ENCODE assay signal across 8 cellular contexts in the genomic region with DNA sequence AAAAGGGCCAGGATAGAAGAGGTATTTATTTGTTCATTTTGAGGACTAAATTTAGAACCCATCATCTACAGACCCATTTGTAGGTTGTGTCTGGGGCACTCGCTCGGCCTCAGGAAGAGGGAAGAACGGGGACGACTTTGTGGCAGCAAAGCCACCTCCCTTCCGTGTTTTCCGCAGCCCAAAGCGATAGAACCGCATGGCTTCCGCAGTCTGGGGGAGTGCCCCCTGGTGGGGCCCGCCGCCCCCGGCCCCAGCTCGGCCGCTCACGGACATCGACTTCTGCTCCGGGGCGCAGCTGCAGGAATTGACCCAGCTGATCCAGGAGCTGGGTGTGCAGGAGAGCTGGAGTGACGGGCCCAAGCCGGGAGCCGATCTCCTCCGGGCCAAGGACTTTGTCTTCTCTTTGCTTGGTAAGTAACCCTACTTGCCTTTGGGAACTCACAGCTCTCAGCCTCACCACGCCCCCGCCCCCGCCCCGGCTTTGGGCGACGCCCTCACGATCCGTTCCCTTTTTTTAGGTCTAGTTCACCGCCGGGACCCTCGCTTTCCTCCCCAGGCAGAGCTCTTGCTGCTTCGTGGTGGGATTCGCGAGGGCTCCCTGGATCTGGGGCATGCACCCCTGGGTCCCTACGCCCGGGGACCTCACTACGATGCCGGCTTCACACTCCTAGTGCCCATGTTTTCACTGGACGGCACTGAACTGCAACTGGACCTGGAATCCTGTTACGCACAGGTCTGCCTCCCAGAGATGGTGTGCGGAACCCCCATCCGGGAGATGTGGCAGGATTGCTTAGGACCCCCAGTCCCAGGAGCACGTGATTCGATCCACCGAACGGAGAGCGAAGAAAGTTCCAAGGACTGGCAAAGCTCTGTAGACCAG. TPM values are rescaled to one million over a fixed set of nuclear protein-coding genes. Genes with fewer than 3 reads are reported as not detected.
DNase-seq lines count a peak whose midpoint lies in the region; ATAC-seq, FAIRE-seq and TF ChIP-seq lines count a peak whose summit lies in the region.

No MANE protein-coding gene starts in this region.

- no peaks in the 10 kb centered on the region for H3K9me3 Mint-ChIP-seq in T-cell

- H3K9me3 ChIP-seq in keratinocyte (ENCODE audit: control insufficient read depth, low read depth, low read length): no peaks in the 10 kb centered on the region

- peaks cover 41% of the 10 kb centered on the region for H3K4me1 ChIP-seq in keratinocyte (ENCODE audit: control insufficient read depth, extremely low read depth, insufficient read depth, low read length)

- H2AFZ ChIP-seq in keratinocyte (ENCODE audit: control insufficient read depth, low read length): peak overlapping the region; percentile 72

- H4K20me1 ChIP-seq in keratinocyte (ENCODE audit: control insufficient read depth, extremely low read depth, insufficient read depth, low read length): no peaks in the 10 kb centered on the region

- ATAC-seq in HG03460 (IDR thresholded peaks at IDR 0.05; ENCODE audit: unreplicated experiment): peak; percentile 31
- ATAC-seq in T-cell (replicated peaks in 1 of 4): peak; percentile 44 to 52 (median 48)

- peak overlapping the region; percentile 95 for H3K27ac ChIP-seq in keratinocyte (ENCODE audit: control insufficient read depth, insufficient read depth, low read length)

- POLR2A ChIA-PET in T-cell (lab: Charles Lee): interaction anchor here in 1 of 2 donors (0.6 to 2.9 kb wide), 7 partner anchors 8 to 251 kb away, joined by 3 to 21 read pairs (median 6); partner anchors contain the start of genes POLR2A, TMEM256 and TP53

- no peak for FAIRE-seq in keratinocyte (lab: Jason Lieb, UNC)

- H3K27ac Mint-ChIP-seq in T-cell: peak overlapping the region; percentile 95 to 96

- no peaks in the 10 kb centered on the region for H3K36me3 Mint-ChIP-seq in T-cell

- H3K9ac ChIP-seq in keratinocyte (ENCODE audit: control insufficient read depth, extremely low read depth, insufficient read depth, low read length): peak overlapping the region; percentile 81

- H3K27me3 Mint-ChIP-seq in T-cell: peaks cover 12 to 20% of the 10 kb centered on the region in 2 donors

- H3K4me1 Mint-ChIP-seq in T-cell: peaks cover 41 to 48% (median 44%) of the 10 kb centered on the region in 3 donors

- no peaks in the 10 kb centered on the region for H3K27me3 ChIP-seq in keratinocyte (ENCODE audit: control insufficient read depth, extremely low read depth, insufficient read depth, low read length)

- CTCF ChIA-PET in T-cell (lab: Charles Lee): interaction anchor here (0.5 to 2.9 kb wide), 29 partner anchors 10 to 390 kb away, joined by 3 to 26 read pairs (median 5); partner anchors contain the start of genes GABARAP (in 1 of the 2), SENP3 (in 1 of the 2), TMEM256 (in 1 of the 2) and TP53 (in 1 of the 2)

- DNase-seq in NCI-H82 (lab: John Stamatoyannopoulos, UW) (peak; percentile 73), NCI-H82 treated with DMSO at 0.1 percent for 48 hours (lab: John Stamatoyannopoulos, UW; ENCODE audit: unreplicated experiment) (no peak), T-cell (peak in 33 of 34 experiments; percentile 24 to 69 (median 43)), astrocyte of the hippocampus (ENCODE audit: low read depth, low spot score) (peak; percentile 48), keratinocyte (ENCODE audit: low read depth, low spot score) (no peak), NCI-H187 (lab: John Stamatoyannopoulos, UW) (no peak)
- peak; percentile 35 for DNase-seq in stimulated activated CD4-positive, alpha-beta T cell treated with anti-CD3 and anti-CD28 coated beads, Interleukin-2, amount 100 ng/mL, for 4 hours (ENCODE audit: low read depth)

- TF ChIP-seq CTCF in keratinocyte (optimal IDR thresholded peaks at IDR 0.05 in 1 of 3, IDR thresholded peaks at IDR 0.05 in 1 of 3, conservative IDR thresholded peaks at IDR 0.05 in 1 of 3; ENCODE audit: extremely low read depth in 1 of 3, insufficient read depth in 2 of 3, low read length in 3 of 3): peak; percentile 21 to 41 (median 21)

- peak overlapping the region; percentile 92 to 96 (median 93) for H3K4me3 Mint-ChIP-seq in T-cell

- no peaks in the 10 kb centered on the region for H3K36me3 ChIP-seq in keratinocyte (ENCODE audit: control insufficient read depth in 2 of 2, extremely low read depth in 1 of 2, insufficient read depth in 2 of 2, low read length in 2 of 2)

- dilution Hi-C loops in keratinocyte (cut with MboI; ENCODE audit: extremely low pct_ligation_motif_present, low sequenced_read_pairs): no loop called here

- no peaks in the 10 kb centered on the region for H3K9me1 ChIP-seq in keratinocyte (ENCODE audit: control insufficient read depth, extremely low read depth, insufficient read depth, low read length)

- peaks cover 17% of the 10 kb centered on the region for H3K79me2 ChIP-seq in keratinocyte (ENCODE audit: control insufficient read depth, insufficient read depth, low read length)

- H3K4me2 ChIP-seq in keratinocyte (ENCODE audit: control insufficient read depth, extremely low read depth, insufficient read depth, low read depth, low read length): peak overlapping the region; percentile 99

- peak overlapping the region; percentile 59 to 92 (median 88) for H3K4me3 ChIP-seq in keratinocyte (ENCODE audit: control insufficient read depth in 2 of 3, extremely low read depth in 1 of 3, insufficient read depth in 2 of 3, low read depth in 1 of 3, low read length in 3 of 3)

RNA-seq across cellular contexts. Expression of gene TMEM102, which starts 0.7 kb away (rescaled TPM):
- total RNA-seq in T-cell: 10 to 100 TPM in 3 of 5 donors, 1 to 10 TPM in 2; 8.8 to 26.9 (median 23.5) TPM
- polyA plus RNA-seq in keratinocyte: 6.8 to 10.0 TPM (median 9.1 TPM) in 3 replicates
- polyA plus RNA-seq in keratinocyte (2011; ENCODE audit: low read depth): 1.5 TPM
- polyA plus RNA-seq in keratinocyte (2011; cell fraction: cytosol; rRNA removed): 4.8 and 8.1 TPM in 2 replicates
- 16.7 and 21.2 TPM in 2 replicates for polyA plus RNA-seq in keratinocyte (2011; cell fraction: nucleus; rRNA removed)
- polyA plus RNA-seq in keratinocyte (2012; ENCODE audit: low replicate concordance): 8.4 and 13.7 TPM in 2 replicates
- 6.2 to 11.8 TPM (median 7.6 TPM) in 3 replicates for polyA minus RNA-seq in keratinocyte
- 16.3 TPM for polyA minus RNA-seq in keratinocyte (2011; cell fraction: cytosol; rRNA and poly(A)+ RNA removed)
- 13.6 and 16.1 TPM in 2 replicates for polyA minus RNA-seq in keratinocyte (2011; cell fraction: nucleus; rRNA and poly(A)+ RNA removed)

RNA-seq across cellular contexts. Expression of gene FGF11, which starts 3.4 kb away (rescaled TPM):
- total RNA-seq in T-cell: 1 to 10 TPM; 2.4 to 4.2 (median 3.3) TPM
- 27.4 to 46.9 TPM (median 30.4 TPM) in 3 replicates for polyA plus RNA-seq in keratinocyte
- polyA plus RNA-seq in keratinocyte (2011; ENCODE audit: low read depth): 14.9 TPM
- polyA plus RNA-seq in keratinocyte (2011; cell fraction: cytosol; rRNA removed): 45.9 and 47.6 TPM in 2 replicates
- polyA plus RNA-seq in keratinocyte (2011; cell fraction: nucleus; rRNA removed): 165 and 202 TPM in 2 replicates
- 29.9 and 49.7 TPM in 2 replicates for polyA plus RNA-seq in keratinocyte (2012; ENCODE audit: low replicate concordance)
- polyA minus RNA-seq in keratinocyte: 24.2 to 86.0 TPM (median 49.7 TPM) in 3 replicates
- 28.6 TPM for polyA minus RNA-seq in keratinocyte (2011; cell fraction: cytosol; rRNA and poly(A)+ RNA removed)
- polyA minus RNA-seq in keratinocyte (2011; cell fraction: nucleus; rRNA and poly(A)+ RNA removed): 29.1 and 38.2 TPM in 2 replicates

RNA-seq across cellular contexts. Expression of gene SPEM3, which starts 7.3 kb away (rescaled TPM):
- not detected for total RNA-seq in T-cell
- not detected in 3 replicates for polyA plus RNA-seq in keratinocyte
- polyA plus RNA-seq in keratinocyte (2011; ENCODE audit: low read depth): not detected
- not detected in 2 replicates for polyA plus RNA-seq in keratinocyte (2011; cell fraction: cytosol; rRNA removed)
- not detected in 2 replicates for polyA plus RNA-seq in keratinocyte (2011; cell fraction: nucleus; rRNA removed)
- polyA plus RNA-seq in keratinocyte (2012; ENCODE audit: low replicate concordance): 0.07 TPM in 1 of 2 replicates, not detected in the other
- not detected in 3 replicates for polyA minus RNA-seq in keratinocyte
- polyA minus RNA-seq in keratinocyte (2011; cell fraction: cytosol; rRNA and poly(A)+ RNA removed): not detected
- polyA minus RNA-seq in keratinocyte (2011; cell fraction: nucleus; rRNA and poly(A)+ RNA removed): not detected in 2 replicates

RNA-seq across cellular contexts. Expression of gene CHRNB1, which starts 8.9 kb away (rescaled TPM):
- total RNA-seq in T-cell: 10 to 100 TPM in 3 of 5 donors, 1 to 10 TPM in 2; 6.6 to 12.0 (median 11.0) TPM
- polyA plus RNA-seq in keratinocyte: 13.1 to 51.3 TPM (median 22.0 TPM) in 3 replicates
- 14.3 TPM for polyA plus RNA-seq in keratinocyte (2011; ENCODE audit: low read depth)
- 15.8 and 16.7 TPM in 2 replicates for polyA plus RNA-seq in keratinocyte (2011; cell fraction: cytosol; rRNA removed)
- polyA plus RNA-seq in keratinocyte (2011; cell fraction: nucleus; rRNA removed): 47.0 and 51.6 TPM in 2 replicates
- 19.7 and 32.4 TPM in 2 replicates for polyA plus RNA-seq in keratinocyte (2012; ENCODE audit: low replicate concordance)
- polyA minus RNA-seq in keratinocyte: 11.3 to 63.6 TPM (median 19.1 TPM) in 3 replicates
- 5.2 TPM for polyA minus RNA-seq in keratinocyte (2011; cell fraction: cytosol; rRNA and poly(A)+ RNA removed)
- 9.8 and 14.5 TPM in 2 replicates for polyA minus RNA-seq in keratinocyte (2011; cell fraction: nucleus; rRNA and poly(A)+ RNA removed)

RNA-seq across cellular contexts. Expression of gene SPEM2, which starts 10.5 kb away (rescaled TPM):
- not detected for total RNA-seq in T-cell
- not detected in 3 replicates for polyA plus RNA-seq in keratinocyte
- polyA plus RNA-seq in keratinocyte (2011; ENCODE audit: low read depth): not detected
- polyA plus RNA-seq in keratinocyte (2011; cell fraction: cytosol; rRNA removed): not detected in 2 replicates
- not detected in 2 replicates for polyA plus RNA-seq in keratinocyte (2011; cell fraction: nucleus; rRNA removed)
- not detected in 2 replicates for polyA plus RNA-seq in keratinocyte (2012; ENCODE audit: low replicate concordance)
- polyA minus RNA-seq in keratinocyte: not detected in 3 replicates
- not detected for polyA minus RNA-seq in keratinocyte (2011; cell fraction: cytosol; rRNA and poly(A)+ RNA removed)
- polyA minus RNA-seq in keratinocyte (2011; cell fraction: nucleus; rRNA and poly(A)+ RNA removed): not detected in 2 replicates

Comparison
In these comparisons a context has a peak if more than half of its experiments do, and no peak if none do; other contexts are left out.
1. DNase-seq: peak in NCI-H82 (single experiment), T-cell (33 of 34), astrocyte of the hippocampus (single experiment) and stimulated activated CD4-positive, alpha-beta T cell treated with anti-CD3 and anti-CD28 coated beads, Interleukin-2, amount 100 ng/mL, for 4 hours (single experiment); none in NCI-H82 treated with DMSO at 0.1 percent for 48 hours (single experiment), keratinocyte (single experiment) and NCI-H187 (0 of 2).